Comparison of ENCODE assay signal across 1 cellular context in the genomic region with DNA sequence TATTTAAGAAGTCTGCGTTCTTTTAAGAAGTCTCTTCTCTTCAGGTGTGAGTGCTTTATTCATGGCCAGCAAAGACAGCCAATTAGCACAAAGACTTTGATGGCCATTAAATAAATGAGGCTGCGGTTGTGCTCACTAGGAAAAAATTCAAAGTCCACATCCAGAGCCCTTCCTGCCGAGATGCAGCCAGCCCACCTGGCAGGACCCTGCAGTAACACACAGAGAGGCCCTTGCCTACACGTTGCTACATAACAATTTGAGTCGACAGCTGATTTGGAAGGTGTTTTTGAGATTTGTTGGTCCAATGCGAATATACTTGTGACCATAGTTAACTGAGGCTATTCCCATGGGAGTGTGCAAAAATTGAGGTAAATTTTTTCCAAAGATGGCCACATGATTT.
TF ChIP-seq lines count a peak whose summit lies in the region.

No MANE protein-coding gene starts in this region.

TF ChIP-seq in GM23338, 12 proteins besides CTCF, POLR2A, EP300 and RAD21 (continued from another document):
- TF ChIP-seq, protein P1, sequence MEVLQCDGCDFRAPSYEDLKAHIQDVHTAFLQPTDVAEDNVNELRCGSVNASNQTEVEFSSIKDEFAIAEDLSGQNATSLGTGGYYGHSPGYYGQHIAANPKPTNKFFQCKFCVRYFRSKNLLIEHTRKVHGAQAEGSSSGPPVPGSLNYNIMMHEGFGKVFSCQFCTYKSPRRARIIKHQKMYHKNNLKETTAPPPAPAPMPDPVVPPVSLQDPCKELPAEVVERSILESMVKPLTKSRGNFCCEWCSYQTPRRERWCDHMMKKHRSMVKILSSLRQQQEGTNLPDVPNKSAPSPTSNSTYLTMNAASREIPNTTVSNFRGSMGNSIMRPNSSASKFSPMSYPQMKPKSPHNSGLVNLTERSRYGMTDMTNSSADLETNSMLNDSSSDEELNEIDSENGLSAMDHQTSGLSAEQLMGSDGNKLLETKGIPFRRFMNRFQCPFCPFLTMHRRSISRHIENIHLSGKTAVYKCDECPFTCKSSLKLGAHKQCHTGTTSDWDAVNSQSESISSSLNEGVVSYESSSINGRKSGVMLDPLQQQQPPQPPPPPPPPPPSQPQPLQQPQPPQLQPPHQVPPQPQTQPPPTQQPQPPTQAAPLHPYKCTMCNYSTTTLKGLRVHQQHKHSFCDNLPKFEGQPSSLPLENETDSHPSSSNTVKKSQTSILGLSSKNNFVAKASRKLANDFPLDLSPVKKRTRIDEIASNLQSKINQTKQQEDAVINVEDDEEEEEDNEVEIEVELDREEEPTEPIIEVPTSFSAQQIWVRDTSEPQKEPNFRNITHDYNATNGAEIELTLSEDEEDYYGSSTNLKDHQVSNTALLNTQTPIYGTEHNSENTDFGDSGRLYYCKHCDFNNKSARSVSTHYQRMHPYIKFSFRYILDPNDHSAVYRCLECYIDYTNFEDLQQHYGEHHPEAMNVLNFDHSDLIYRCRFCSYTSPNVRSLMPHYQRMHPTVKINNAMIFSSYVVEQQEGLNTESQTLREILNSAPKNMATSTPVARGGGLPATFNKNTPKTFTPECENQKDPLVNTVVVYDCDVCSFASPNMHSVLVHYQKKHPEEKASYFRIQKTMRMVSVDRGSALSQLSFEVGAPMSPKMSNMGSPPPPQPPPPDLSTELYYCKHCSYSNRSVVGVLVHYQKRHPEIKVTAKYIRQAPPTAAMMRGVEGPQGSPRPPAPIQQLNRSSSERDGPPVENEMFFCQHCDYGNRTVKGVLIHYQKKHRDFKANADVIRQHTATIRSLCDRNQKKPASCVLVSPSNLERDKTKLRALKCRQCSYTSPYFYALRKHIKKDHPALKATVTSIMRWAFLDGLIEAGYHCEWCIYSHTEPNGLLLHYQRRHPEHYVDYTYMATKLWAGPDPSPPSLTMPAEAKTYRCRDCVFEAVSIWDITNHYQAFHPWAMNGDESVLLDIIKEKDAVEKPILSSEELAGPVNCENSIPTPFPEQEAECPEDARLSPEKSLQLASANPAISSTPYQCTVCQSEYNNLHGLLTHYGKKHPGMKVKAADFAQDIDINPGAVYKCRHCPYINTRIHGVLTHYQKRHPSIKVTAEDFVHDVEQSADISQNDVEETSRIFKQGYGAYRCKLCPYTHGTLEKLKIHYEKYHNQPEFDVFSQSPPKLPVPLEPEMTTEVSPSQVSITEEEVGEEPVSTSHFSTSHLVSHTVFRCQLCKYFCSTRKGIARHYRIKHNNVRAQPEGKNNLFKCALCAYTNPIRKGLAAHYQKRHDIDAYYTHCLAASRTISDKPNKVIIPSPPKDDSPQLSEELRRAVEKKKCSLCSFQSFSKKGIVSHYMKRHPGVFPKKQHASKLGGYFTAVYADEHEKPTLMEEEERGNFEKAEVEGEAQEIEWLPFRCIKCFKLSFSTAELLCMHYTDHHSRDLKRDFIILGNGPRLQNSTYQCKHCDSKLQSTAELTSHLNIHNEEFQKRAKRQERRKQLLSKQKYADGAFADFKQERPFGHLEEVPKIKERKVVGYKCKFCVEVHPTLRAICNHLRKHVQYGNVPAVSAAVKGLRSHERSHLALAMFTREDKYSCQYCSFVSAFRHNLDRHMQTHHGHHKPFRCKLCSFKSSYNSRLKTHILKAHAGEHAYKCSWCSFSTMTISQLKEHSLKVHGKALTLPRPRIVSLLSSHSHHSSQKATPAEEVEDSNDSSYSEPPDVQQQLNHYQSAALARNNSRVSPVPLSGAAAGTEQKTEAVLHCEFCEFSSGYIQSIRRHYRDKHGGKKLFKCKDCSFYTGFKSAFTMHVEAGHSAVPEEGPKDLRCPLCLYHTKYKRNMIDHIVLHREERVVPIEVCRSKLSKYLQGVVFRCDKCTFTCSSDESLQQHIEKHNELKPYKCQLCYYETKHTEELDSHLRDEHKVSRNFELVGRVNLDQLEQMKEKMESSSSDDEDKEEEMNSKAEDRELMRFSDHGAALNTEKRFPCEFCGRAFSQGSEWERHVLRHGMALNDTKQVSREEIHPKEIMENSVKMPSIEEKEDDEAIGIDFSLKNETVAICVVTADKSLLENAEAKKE (CRISPR knock-in tag; IDR thresholded peaks at IDR 0.05) = no peak
